12 cellular contexts compared by ENCODE assay signal in genomic region chr1:198161718-198162090, GRCh38. TPM values are rescaled to one million over a fixed set of nuclear protein-coding genes. Genes with fewer than 3 reads are reported as not detected.
DNase-seq lines count a peak whose midpoint lies in the region; ATAC-seq, FAIRE-seq and TF ChIP-seq lines count a peak whose summit lies in the region.
"Had no signal": no experiment of that assay in that cellular context is flagged by ENCODE, and none has a peak within 500 bp of the region (broad histone marks: within the 10 kb centered on the region; RNA-seq: fewer than 3 reads in every experiment).

No MANE protein-coding gene starts in this region.

- H3K4me1 ChIP-seq in K562 (replicated peaks in 1 of 2; ENCODE audit: control insufficient read depth in 2 of 2, insufficient read depth in 2 of 2, low read length in 2 of 2) (peaks cover 11 to 27% of the 10 kb centered on the region in 2 experiments), neutrophil (ENCODE audit: control insufficient read depth in 1 of 2, insufficient read depth in 1 of 2, low read depth in 1 of 2, low read length in 1 of 2) (peaks cover 26 to 27% of the 10 kb centered on the region in 2 experiments)

- no peak for TF ChIP-seq RAD21 in K562 (CRISPR knock-in tag; conservative IDR thresholded peaks at IDR 0.05 in 1 of 2, IDR thresholded peaks at IDR 0.05 in 1 of 2)

- H3K4me2 ChIP-seq in K562 (ENCODE audit: insufficient read depth, low read length): no peak overlapping the region

- H3K27ac ChIP-seq in K562 (ENCODE audit: extremely low read depth, low read depth, low read length): peak overlapping the region; percentile 38; the same call in 1 of the 3 replicates
- H3K27ac ChIP-seq in neutrophil: peak overlapping the region; percentile 21
- no peak overlapping the region for H3K27ac ChIP-seq in brain microvascular endothelial cell
- H3K27ac ChIP-seq: breast epithelium, RWPE1 had no signal

- H3K27me3 Mint-ChIP-seq in T-helper 2 cell treated with Interferon-gamma antibody and Interleukin-4, amounts not matched to agents 5 μg/mL and 100 μg/mL, for 36 hours (ENCODE audit: low read depth): no peaks in the 10 kb centered on the region

- no peak for TF ChIP-seq EP300 in K562 (IDR thresholded peaks at IDR 0.05; ENCODE audit: low read length)

- 79% methylated on average over 2 of the region's 2 CpGs for WGBS in K562 (ENCODE audit: insufficient coverage, low coverage, missing lambda C conversion rate)

- peaks cover 98% of the 10 kb centered on the region for H3K79me2 ChIP-seq in K562 (ENCODE audit: control insufficient read depth, insufficient read depth, low read length)

- intact Hi-C loops in K562 (cut with micrococcal nuclease): loop anchor here (10.0 kb wide), 1 partner anchor 487 kb away; no protein-coding TSS in a partner anchor

- peaks cover 58% of the 10 kb centered on the region for H3K4me1 Mint-ChIP-seq in T-helper 2 cell treated with Interferon-gamma antibody and Interleukin-4, amounts not matched to agents 5 μg/mL and 100 μg/mL, for 36 hours (ENCODE audit: low read depth)

- DNase-seq in T-helper 2 cell treated with Interferon-gamma antibody and Interleukin-4, amounts not matched to agents 5 μg/mL and 100 μg/mL, for 36 hours (ENCODE audit: low spot score): no peak
- DNase-seq in T-helper 2 cell (no peak), K562 (ENCODE audit: extremely low read depth in 1 of 4, low spot score in 3 of 4) (no peak), brain microvascular endothelial cell (no peak)
- DNase-seq: tibial artery had no signal

- no peak for TF ChIP-seq POLR2A in K562 (conservative IDR thresholded peaks at IDR 0.05)

- in situ Hi-C loops in K562 (cut with MboI) (no loop called here), brain microvascular endothelial cell (cut with HindIII; ENCODE audit: low pct_ligation_motif_present, low sequenced_read_pairs) (no loop called here)

- H3K36me3 ChIP-seq in K562 (ENCODE audit: control insufficient read depth, insufficient read depth, low read length) (no peaks in the 10 kb centered on the region; the same call in 2 of the 3 replicates), neutrophil (no peaks in the 10 kb centered on the region), brain microvascular endothelial cell (replicated peaks) (peaks cover 2% of the 10 kb centered on the region)
- H3K36me3 ChIP-seq: breast epithelium, tibial artery had no signal

- FAIRE-seq in K562 (lab: Jason Lieb, UNC): no peak
- FAIRE-seq: A204.1 had no signal

- BruUV-seq in K562 (replicated peaks; lab: Mats Ljungman, UMichigan): no TSS peak

- no peak for TF ChIP-seq CTCF in K562 (IDR thresholded peaks at IDR 0.05 in 2 of 3, conservative IDR thresholded peaks at IDR 0.05 in 1 of 3; ENCODE audit: insufficient read depth in 2 of 3, low read depth in 1 of 3, low read length in 3 of 3)
- TF ChIP-seq CTCF in neutrophil (IDR thresholded peaks at IDR 0.05): no peak
- TF ChIP-seq CTCF in brain microvascular endothelial cell (IDR thresholded peaks at IDR 0.05; ENCODE audit: low read depth, low read length, missing control alignments): no peak

- no peaks in the 10 kb centered on the region for H3K27me3 ChIP-seq in K562 (ENCODE audit: control insufficient read depth in 2 of 2, insufficient read depth in 2 of 2, low read length in 2 of 2)
- no peaks in the 10 kb centered on the region for H3K27me3 ChIP-seq in neutrophil
- no peaks in the 10 kb centered on the region for H3K27me3 ChIP-seq in brain microvascular endothelial cell (replicated peaks)
- H3K27me3 ChIP-seq: breast epithelium, tibial artery had no signal

- POLR2A ChIA-PET in K562 (lab: Yijun Ruan, JAX): interaction anchor here (0.9 kb wide), 1 partner anchor 11 kb away, joined by 3 read pairs; no protein-coding TSS in a partner anchor

- H3K4me3 ChIP-seq in K562: no peak overlapping the region
- H3K4me3 ChIP-seq in neutrophil (ENCODE audit: low read depth in 1 of 2, low read length in 1 of 2): no peak overlapping the region
- H3K4me3 ChIP-seq in brain microvascular endothelial cell (ENCODE audit: low read depth, low read length): no peak overlapping the region
- H3K4me3 ChIP-seq: breast epithelium, tibial artery had no signal

- H4K20me1 ChIP-seq in K562 (replicated peaks; ENCODE audit: control insufficient read depth, insufficient read depth, low read length): peaks cover 5% of the 10 kb centered on the region; the same call in 1 of the 2 replicates

- no peak overlapping the region for H3K9ac ChIP-seq in K562 (ENCODE audit: insufficient read depth in 1 of 2, low read depth in 2 of 2, low read length in 2 of 2)

- H3K9me3 ChIP-seq in K562 (replicated peaks; ENCODE audit: control insufficient read depth, insufficient read depth, low read depth, low read length): no peaks in the 10 kb centered on the region
- H3K9me3 ChIP-seq in neutrophil: no peaks in the 10 kb centered on the region
- H3K9me3 ChIP-seq: breast epithelium, tibial artery had no signal

- no peak overlapping the region for H2AFZ ChIP-seq in K562 (ENCODE audit: low read depth, low read length)

- H3K9me1 ChIP-seq in K562 (ENCODE audit: control insufficient read depth, insufficient read depth, low read length): no peaks in the 10 kb centered on the region

- H3K36me3 Mint-ChIP-seq in T-helper 2 cell treated with Interferon-gamma antibody and Interleukin-4, amounts not matched to agents 5 μg/mL and 100 μg/mL, for 36 hours (ENCODE audit: low read depth): peaks cover 8% of the 10 kb centered on the region

- H3K27ac Mint-ChIP-seq in T-helper 2 cell treated with Interferon-gamma antibody and Interleukin-4, amounts not matched to agents 5 μg/mL and 100 μg/mL, for 36 hours: peak overlapping the region; percentile 58

- CTCF ChIA-PET in K562 (lab: Yijun Ruan, JAX; ENCODE audit: low intra/inter-chr PET ratio): no interaction called here

- no peaks in the 10 kb centered on the region for H3K9me3 Mint-ChIP-seq in T-helper 2 cell treated with Interferon-gamma antibody and Interleukin-4, amounts not matched to agents 5 μg/mL and 100 μg/mL, for 36 hours

- peak; percentile 0 for ATAC-seq in HG02588 (IDR thresholded peaks at IDR 0.05; ENCODE audit: unreplicated experiment)
- ATAC-seq in K562: no peak
- no peak for ATAC-seq in HG02840 (IDR thresholded peaks at IDR 0.05; ENCODE audit: low FRiP score, unreplicated experiment)
- ATAC-seq in GM19328 (IDR thresholded peaks at IDR 0.05; ENCODE audit: unreplicated experiment): no peak

- H3K4me3 Mint-ChIP-seq in T-helper 2 cell treated with Interferon-gamma antibody and Interleukin-4, amounts not matched to agents 5 μg/mL and 100 μg/mL, for 36 hours: peak overlapping the region; percentile 59

TF ChIP-seq in K562, 482 proteins besides CTCF, POLR2A, EP300 and RAD21:
- no peak for TF ChIP-seq ZNF561 (CRISPR knock-in tag; conservative IDR thresholded peaks at IDR 0.05)
- TF ChIP-seq ZNF445 (CRISPR knock-in tag; IDR thresholded peaks at IDR 0.05; ENCODE audit: low read depth): no peak
- TF ChIP-seq MAZ (CRISPR knock-in tag; conservative IDR thresholded peaks at IDR 0.05 in 1 of 2, IDR thresholded peaks at IDR 0.05 in 1 of 2): no peak
- TF ChIP-seq SUPT5H (IDR thresholded peaks at IDR 0.05): no peak
- TF ChIP-seq ZNF23 (CRISPR knock-in tag; IDR thresholded peaks at IDR 0.05): no peak
- TF ChIP-seq PTRF (tag; IDR thresholded peaks at IDR 0.05): no peak
- no peak for TF ChIP-seq ZNF133 (CRISPR knock-in tag; IDR thresholded peaks at IDR 0.05)
- TF ChIP-seq CBX1 (IDR thresholded peaks at IDR 0.05; ENCODE audit: low read depth): no peak
- TF ChIP-seq ETV1 (tag; conservative IDR thresholded peaks at IDR 0.05; ENCODE audit: low read depth): no peak
- TF ChIP-seq IRF9 (tag; IDR thresholded peaks at IDR 0.05): no peak

RNA-seq across cellular contexts. Expression of gene NEK7, which starts 4.9 kb away (rescaled TPM):
- total RNA-seq in K562 (2011; cell fraction: chromatin; rRNA removed; ENCODE audit: low replicate concordance): 10.7 and 36.6 TPM in 2 replicates
- total RNA-seq in K562 (2011; cell fraction: nucleolus; rRNA removed): 5.7 and 6.2 TPM in 2 replicates
- 10.0 and 16.6 TPM in 2 replicates for total RNA-seq in K562 (2011; cell fraction: nucleoplasm; rRNA removed)
- 25.5 and 30.9 TPM in 2 replicates for total RNA-seq in K562 (2014; rRNA removed)
- total RNA-seq in K562 (2014; rRNA removed; fragmentation: Illumina TruSeq; extraction: Trizol): 33.5 and 36.4 TPM in 2 replicates
- total RNA-seq in K562 (2015; rRNA removed; fragmentation: Illumina TruSeq; extraction: Trizol): 23.7 and 27.7 TPM in 2 replicates
- 30.3 and 33.2 TPM in 2 replicates for total RNA-seq in K562 (2021)
- 37.1 and 37.3 TPM in 2 replicates for polyA plus RNA-seq in K562 (2011; rRNA removed)
- polyA plus RNA-seq in K562 (2011; cell fraction: cytosol; rRNA removed): 9.9 and 20.0 TPM in 2 replicates
- polyA plus RNA-seq in K562 (2011; cell fraction: nucleus; rRNA removed): 20.6 and 37.5 TPM in 2 replicates
- polyA plus RNA-seq in K562 (2012): 16.0 and 19.7 TPM in 2 replicates
- polyA plus RNA-seq in K562 (2014; fragmentation: Illumina TruSeq; extraction: Trizol): 22.0 and 23.5 TPM in 2 replicates
- 1 to 10 TPM; 8.5 to 10.0 TPM for polyA plus RNA-seq in K562 (2014; fragmentation: Nextera tagmentation; extraction: Ambion mirVana)
- polyA plus RNA-seq in K562 (2014; rRNA removed): 16.0 and 20.4 TPM in 2 replicates
- polyA minus RNA-seq in K562 (2011; rRNA and poly(A)+ RNA removed): 64.1 and 75.5 TPM in 2 replicates
- polyA minus RNA-seq in K562 (2011; cell fraction: cytosol; rRNA and poly(A)+ RNA removed): 21.6 and 23.2 TPM in 2 replicates
- polyA minus RNA-seq in K562 (2011; cell fraction: nucleus; rRNA and poly(A)+ RNA removed): 21.5 and 38.9 TPM in 2 replicates
